2 cellular contexts compared by ENCODE assay signal in the genomic region with DNA sequence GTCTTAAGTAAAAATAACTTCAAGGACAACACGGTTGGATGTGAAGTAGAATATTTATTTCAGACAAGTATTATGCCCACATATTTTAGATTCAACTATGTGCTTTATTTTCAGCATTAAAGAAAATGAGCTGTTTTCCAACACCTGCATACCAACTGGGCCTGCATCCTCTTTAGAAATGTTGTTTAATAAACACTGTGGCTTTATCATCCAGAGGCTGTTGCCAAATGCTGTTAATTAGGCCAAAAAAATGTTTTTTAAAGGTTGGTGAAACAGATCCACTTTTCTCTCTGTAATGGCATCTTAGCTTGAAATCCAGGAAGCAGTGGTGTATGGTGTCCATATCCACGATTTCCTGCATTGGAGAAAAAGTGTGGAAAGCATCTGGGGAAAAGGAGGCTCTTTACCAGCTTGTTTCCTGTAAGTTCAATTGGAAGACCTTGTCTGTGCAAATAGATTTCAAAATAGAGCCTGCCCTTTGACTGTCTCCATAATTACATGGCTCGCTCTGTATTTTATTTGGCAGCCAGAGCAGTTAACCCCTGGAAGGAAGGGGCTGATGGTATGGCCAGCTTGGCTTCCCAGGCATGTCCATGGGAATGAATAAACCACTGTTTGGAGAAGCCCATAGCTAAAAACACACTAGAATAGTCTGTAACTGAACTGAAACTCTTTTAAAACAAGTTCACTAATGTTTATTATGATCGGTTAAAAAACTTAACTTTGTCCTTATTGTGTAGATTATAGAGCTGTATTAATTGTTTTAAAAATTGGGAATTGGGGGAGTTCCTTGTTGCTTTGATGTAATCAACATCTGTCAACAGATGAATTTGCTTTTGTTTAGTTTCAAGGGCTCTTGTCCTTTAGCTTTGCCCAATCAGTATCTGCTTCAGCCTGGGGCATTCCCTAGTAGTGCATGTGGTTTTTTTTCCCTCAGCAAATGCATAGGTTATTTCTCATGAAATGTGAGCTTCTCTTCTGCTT.
TF ChIP-seq lines count a peak whose summit lies in the region.

No MANE protein-coding gene starts in this region.

TF ChIP-seq in GM23338, 12 proteins besides CTCF, POLR2A, EP300 and RAD21:
- TF ChIP-seq, protein P1, sequence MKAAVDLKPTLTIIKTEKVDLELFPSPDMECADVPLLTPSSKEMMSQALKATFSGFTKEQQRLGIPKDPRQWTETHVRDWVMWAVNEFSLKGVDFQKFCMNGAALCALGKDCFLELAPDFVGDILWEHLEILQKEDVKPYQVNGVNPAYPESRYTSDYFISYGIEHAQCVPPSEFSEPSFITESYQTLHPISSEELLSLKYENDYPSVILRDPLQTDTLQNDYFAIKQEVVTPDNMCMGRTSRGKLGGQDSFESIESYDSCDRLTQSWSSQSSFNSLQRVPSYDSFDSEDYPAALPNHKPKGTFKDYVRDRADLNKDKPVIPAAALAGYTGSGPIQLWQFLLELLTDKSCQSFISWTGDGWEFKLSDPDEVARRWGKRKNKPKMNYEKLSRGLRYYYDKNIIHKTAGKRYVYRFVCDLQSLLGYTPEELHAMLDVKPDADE (IDR thresholded peaks at IDR 0.05), result no peak
- TF ChIP-seq STAT1 (IDR thresholded peaks at IDR 0.05; ENCODE audit: unreplicated experiment) (no peak), EZH2phosphoT487 (IDR thresholded peaks at IDR 0.05; ENCODE audit: unreplicated experiment) (no peak), NANOG (IDR thresholded peaks at IDR 0.05; ENCODE audit: borderline replicate concordance) (no peak)
TF ChIP-seq in GM23338: peak in this region for 0.

TF ChIP-seq in GM12891, 5 proteins besides CTCF, POLR2A, EP300 and RAD21:
- TF ChIP-seq POU2F2 (IDR thresholded peaks at IDR 0.05; ENCODE audit: low read depth, low read length), result no peak
- no peak for TF ChIP-seq TAF1 (IDR thresholded peaks at IDR 0.05; ENCODE audit: low read depth, low read length)
- no peak for TF ChIP-seq SPI1 (IDR thresholded peaks at IDR 0.05; ENCODE audit: low read depth, low read length)
- TF ChIP-seq PAX5 (IDR thresholded peaks at IDR 0.05; ENCODE audit: insufficient read depth, low read length, severe bottlenecking), result no peak
- TF ChIP-seq POLR2AphosphoS5 (IDR thresholded peaks at IDR 0.05; ENCODE audit: low read depth, low read length), result no peak
